ENCODE assay signal across 14 cellular contexts in genomic region chr15:48440084-48440483, GRCh38.
DNase-seq lines count a peak whose midpoint lies in the region; ATAC-seq and TF ChIP-seq lines count a peak whose summit lies in the region.
"Had no signal": no experiment of that assay in that cellular context is flagged by ENCODE, and none has a peak within 500 bp of the region (broad histone marks: within the 10 kb centered on the region; RNA-seq: fewer than 3 reads in every experiment).

No MANE protein-coding gene starts in this region.

- peak overlapping the region in 4 of 12 donors; percentile 6 to 30 (median 10) for H3K27ac ChIP-seq in heart left ventricle
- H3K27ac ChIP-seq in CD4-positive, alpha-beta T cell (ENCODE audit: low read depth, low read length) = no peak overlapping the region

- intact Hi-C loops in heart left ventricle (cut with DNase I) = loop anchor here in 1 of 10 donors (10.0 kb wide), 1 partner anchor 355 kb away; no protein-coding TSS in a partner anchor
- intact Hi-C loops in CD4-positive, alpha-beta T cell (cut with DNase I, micrococcal nuclease) = no loop called here

- no peak; the same call in 1 of the 2 replicates for TF ChIP-seq CTCF in AG09319 (IDR thresholded peaks at IDR 0.05; ENCODE audit: low read depth, low read length)
- no peak for TF ChIP-seq CTCF in heart left ventricle (IDR thresholded peaks at IDR 0.05)
- TF ChIP-seq CTCF in omental fat pad (IDR thresholded peaks at IDR 0.05) = no peak
- TF ChIP-seq CTCF in CD4-positive, alpha-beta T cell (IDR thresholded peaks at IDR 0.05) = no peak
- no peak for TF ChIP-seq CTCF in type B pancreatic cell (conservative IDR thresholded peaks at IDR 0.05)

- TF ChIP-seq POLR2A in heart left ventricle (IDR thresholded peaks at IDR 0.05) = no peak

- peaks cover 0 to 100% (median 50%) of the 10 kb centered on the region in 9 donors for H3K36me3 ChIP-seq in heart left ventricle

- no peaks in the 10 kb centered on the region for H3K27me3 ChIP-seq in heart left ventricle
- no peaks in the 10 kb centered on the region for H3K27me3 ChIP-seq in CD4-positive, alpha-beta T cell (ENCODE audit: control insufficient read depth, insufficient read depth, low read length)

- H3K9me3 Mint-ChIP-seq in CD4-positive, alpha-beta T cell = no peaks in the 10 kb centered on the region
- H3K9me3 Mint-ChIP-seq in type B pancreatic cell = no peaks in the 10 kb centered on the region
- no peaks in the 10 kb centered on the region for H3K9me3 Mint-ChIP-seq in activated CD4-positive, alpha-beta T cell treated with anti-CD3 and anti-CD28 coated beads, Interleukin-2, amount 10 ng/mL, durations not matched to agents 7 days and 5 days
- H3K9me3 Mint-ChIP-seq: memory B cell had no signal

- no peaks in the 10 kb centered on the region for H3K4me1 Mint-ChIP-seq in CD4-positive, alpha-beta T cell (ENCODE audit: low read depth)
- H3K4me1 Mint-ChIP-seq in type B pancreatic cell (ENCODE audit: unreplicated experiment) = peaks cover 30% of the 10 kb centered on the region
- no peaks in the 10 kb centered on the region for H3K4me1 Mint-ChIP-seq in activated CD4-positive, alpha-beta T cell treated with anti-CD3 and anti-CD28 coated beads, Interleukin-2, amount 10 ng/mL, durations not matched to agents 7 days and 5 days
- H3K4me1 Mint-ChIP-seq: memory B cell had no signal

- H3K27ac Mint-ChIP-seq in CD4-positive, alpha-beta T cell = no peak overlapping the region
- no peak overlapping the region for H3K27ac Mint-ChIP-seq in type B pancreatic cell
- no peak overlapping the region for H3K27ac Mint-ChIP-seq in activated CD4-positive, alpha-beta T cell treated with anti-CD3 and anti-CD28 coated beads, Interleukin-2, amount 10 ng/mL, durations not matched to agents 7 days and 5 days
- H3K27ac Mint-ChIP-seq: memory B cell had no signal

- WGBS in heart left ventricle, 4 donors = 37 to 42% (median 40%) methylated on average over 3 of the region's 3 CpGs

- no peaks in the 10 kb centered on the region for H3K36me3 Mint-ChIP-seq in CD4-positive, alpha-beta T cell (ENCODE audit: low read depth)
- H3K36me3 Mint-ChIP-seq in type B pancreatic cell = peaks cover 20% of the 10 kb centered on the region
- no peaks in the 10 kb centered on the region for H3K36me3 Mint-ChIP-seq in activated CD4-positive, alpha-beta T cell treated with anti-CD3 and anti-CD28 coated beads, Interleukin-2, amount 10 ng/mL, durations not matched to agents 7 days and 5 days (ENCODE audit: low read depth)
- H3K36me3 Mint-ChIP-seq: memory B cell had no signal

- ATAC-seq in SK-N-SH treated with all-trans-retinoic acid at 6 μM for 48 hours (peak; percentile 62), heart left ventricle (peak; percentile 78 to 90 (median 82)), omental fat pad (ENCODE audit: low FRiP score) (peak; percentile 83)
- no peak for ATAC-seq in CD4-positive, alpha-beta T cell (ENCODE audit: poor library complexity)

- no peaks in the 10 kb centered on the region for H3K27me3 Mint-ChIP-seq in CD4-positive, alpha-beta T cell
- H3K27me3 Mint-ChIP-seq in type B pancreatic cell = no peaks in the 10 kb centered on the region
- H3K27me3 Mint-ChIP-seq in activated CD4-positive, alpha-beta T cell treated with anti-CD3 and anti-CD28 coated beads, Interleukin-2, amount 10 ng/mL, durations not matched to agents 7 days and 5 days = no peaks in the 10 kb centered on the region
- H3K27me3 Mint-ChIP-seq: memory B cell had no signal

- CTCF ChIA-PET in CD4-positive, alpha-beta T cell (lab: Charles Lee) = no interaction called here
- CTCF ChIA-PET in activated CD4-positive, alpha-beta T cell treated with anti-CD3 and anti-CD28 coated beads, Interleukin-2, amount 10 ng/mL, durations not matched to agents 7 days and 5 days (lab: Charles Lee) = interaction anchor here (0.7 kb wide), 1 partner anchor 79 kb away, joined by 3 read pairs; no protein-coding TSS in a partner anchor

- H3K4me1 ChIP-seq in heart left ventricle = peaks cover 0 to 14% (median 0%) of the 10 kb centered on the region in 12 donors

- H3K4me3 Mint-ChIP-seq in CD4-positive, alpha-beta T cell = no peak overlapping the region
- no peak overlapping the region for H3K4me3 Mint-ChIP-seq in type B pancreatic cell
- no peak overlapping the region for H3K4me3 Mint-ChIP-seq in activated CD4-positive, alpha-beta T cell treated with anti-CD3 and anti-CD28 coated beads, Interleukin-2, amount 10 ng/mL, durations not matched to agents 7 days and 5 days
- H3K4me3 Mint-ChIP-seq: memory B cell had no signal

- H3K9me3 ChIP-seq in heart left ventricle = no peaks in the 10 kb centered on the region
- H3K9me3 ChIP-seq in CD4-positive, alpha-beta T cell (ENCODE audit: control insufficient read depth, low read length) = no peaks in the 10 kb centered on the region

- DNase-seq in AG09319 (ENCODE audit: extremely low read depth, low read depth) (peak; percentile 79), heart left ventricle (peak in 4 of 5 donors; percentile 17 to 58 (median 40)), omental fat pad (ENCODE audit: low spot score) (no peak), anterior cingulate cortex (lab: John Stamatoyannopoulos, UW) (no peak), type B pancreatic cell (ENCODE audit: extremely low spot score, unreplicated experiment) (no peak)
- no peak for DNase-seq in CD4-positive, alpha-beta T cell
- DNase-seq in activated CD4-positive, alpha-beta T cell treated with anti-CD3 and anti-CD28 coated beads, Interleukin-2, amount 10 ng/mL, durations not matched to agents 7 days and 5 days = no peak
- DNase-seq: activated CD4-positive, alpha-beta T cell treated with anti-CD3 and anti-CD28 coated beads for 48 hours; activated naive CD4-positive, alpha-beta T cell treated with anti-CD3 and anti-CD28 coated beads, Interleukin-2, amount 50 U/mL, for 16 hours; C1 segment of cervical spinal cord; NCI-H226; SHP77 had no signal

- no peak overlapping the region for H3K4me3 ChIP-seq in heart left ventricle

- POLR2A ChIA-PET in CD4-positive, alpha-beta T cell (lab: Charles Lee) = no interaction called here
- POLR2A ChIA-PET in activated CD4-positive, alpha-beta T cell treated with anti-CD3 and anti-CD28 coated beads, Interleukin-2, amount 10 ng/mL, durations not matched to agents 7 days and 5 days (lab: Charles Lee) = no interaction called here

TF ChIP-seq in SK-N-SH treated with all-trans-retinoic acid at 6 μM for 48 hours, 23 proteins besides CTCF, POLR2A, EP300 and RAD21:
- 0 out of 2 replicates have a peak, but pooled peaks have one; percentile 21 for TF ChIP-seq ZFP3 (CRISPR knock-in tag; IDR thresholded peaks at IDR 0.05)
- no peak for TF ChIP-seq RARB (CRISPR knock-in tag; IDR thresholded peaks at IDR 0.05)
TF ChIP-seq in SK-N-SH treated with all-trans-retinoic acid at 6 μM for 48 hours: peak in this region for 1.

Comparison
In these comparisons a context has a peak if more than half of its experiments do, and no peak if none do; other contexts are left out.
1. DNase-seq: peak in AG09319 (single experiment) and heart left ventricle (4 of 5); none in omental fat pad (single experiment), anterior cingulate cortex (0 of 58), CD4-positive, alpha-beta T cell (0 of 10), type B pancreatic cell (single experiment) and activated CD4-positive, alpha-beta T cell treated with anti-CD3 and anti-CD28 coated beads, Interleukin-2, amount 10 ng/mL, durations not matched to agents 7 days and 5 days (single experiment).